In genomic region chr3:47890037-47890831, GRCh38 we compare ENCODE assay signal across 14 cellular contexts.
A peak's percentile ranks its signal among the peaks of the same experiment; 100 is the strongest.
DNase-seq lines count a peak whose midpoint lies in the region; ATAC-seq and TF ChIP-seq lines count a peak whose summit lies in the region.
"Had no signal": no experiment of that assay in that cellular context is flagged by ENCODE, and none has a peak within 500 bp of the region (broad histone marks: within the 10 kb centered on the region; RNA-seq: fewer than 3 reads in every experiment).

No MANE protein-coding gene starts in this region.

- H3K4me3 Mint-ChIP-seq in brain = peak overlapping the region; percentile 79 to 95 (median 89)
- H3K4me3 Mint-ChIP-seq in Caco-2 (ENCODE audit: unreplicated experiment) = no peak overlapping the region
- H3K4me3 Mint-ChIP-seq: activated naive CD8-positive, alpha-beta T cell treated with anti-CD3 and anti-CD28 coated beads for 36 hours; stimulated activated naive CD8-positive, alpha-beta T cell treated with anti-CD3 and anti-CD28 coated beads, Interleukin-15, amount 100 ng/mL, for 72 hours; T-helper 1 cell treated with Interleukin-12 subunit alpha and Interleukin-12 subunit beta and Interleukin-4 antibody, amounts not matched to agents 30 μg/mL and 1 μg/mL, for 36 hours had no signal

- peaks cover 47% of the 10 kb centered on the region for H3K36me3 Mint-ChIP-seq in brain
- H3K36me3 Mint-ChIP-seq in Caco-2 (ENCODE audit: insufficient read depth, unreplicated experiment) = peaks cover 87% of the 10 kb centered on the region

- H3K27ac ChIP-seq in BLaER1 (no peak overlapping the region), rectal smooth muscle tissue (ENCODE audit: low read depth, low read length) (peak overlapping the region; percentile 34)
- H3K27ac ChIP-seq: neutrophil had no signal

- TF ChIP-seq CTCF in brain (conservative IDR thresholded peaks at IDR 0.05) = no peak
- no peak for TF ChIP-seq CTCF in Caco-2 (IDR thresholded peaks at IDR 0.05; ENCODE audit: insufficient read depth in 1 of 2, low read depth in 1 of 2, low read length in 1 of 2, severe bottlenecking in 1 of 2, unreplicated experiment in 1 of 2)

- intact Hi-C loops in Caco-2 (cut with micrococcal nuclease; ENCODE audit: unreplicated experiment) = no loop called here

- POLR2A ChIA-PET in Caco-2 (lab: Charles Lee) = no interaction called here

- no peak for DNase-seq in Caco-2
- no peak for DNase-seq in activated CD4-positive, alpha-beta T cell treated with anti-CD3 and anti-CD28 coated beads, Interleukin-2, amount 50 U/mL, for 4 hours
- DNase-seq: activated naive CD8-positive, alpha-beta T cell treated with anti-CD3 and anti-CD28 coated beads for 36 hours; DMS79; NCI-H2171; stimulated activated naive CD8-positive, alpha-beta T cell treated with anti-CD3 and anti-CD28 coated beads, Interleukin-15, amount 100 ng/mL, for 72 hours had no signal

- H3K4me1 ChIP-seq in BLaER1 = peaks cover 32% of the 10 kb centered on the region
- peaks cover 39% of the 10 kb centered on the region for H3K4me1 ChIP-seq in iPS-15b (ENCODE audit: control insufficient read depth, insufficient read depth, low read length)
- H3K4me1 ChIP-seq in rectal smooth muscle tissue (ENCODE audit: control insufficient read depth, insufficient read depth, low read length) = peaks cover 14% of the 10 kb centered on the region
- H3K4me1 ChIP-seq in Caco-2 = no peaks in the 10 kb centered on the region

- H3K27me3 Mint-ChIP-seq in brain (no peaks in the 10 kb centered on the region), Caco-2 (ENCODE audit: insufficient read depth, unreplicated experiment) (no peaks in the 10 kb centered on the region)
- H3K27me3 Mint-ChIP-seq: activated naive CD8-positive, alpha-beta T cell treated with anti-CD3 and anti-CD28 coated beads for 36 hours; stimulated activated naive CD8-positive, alpha-beta T cell treated with anti-CD3 and anti-CD28 coated beads, Interleukin-15, amount 100 ng/mL, for 72 hours had no signal

- no peaks in the 10 kb centered on the region for H4K20me1 ChIP-seq in BLaER1

- H3K36me3 ChIP-seq in BLaER1 (peaks cover 71% of the 10 kb centered on the region), iPS-15b (ENCODE audit: control insufficient read depth, insufficient read depth, low read length) (no peaks in the 10 kb centered on the region), rectal smooth muscle tissue (ENCODE audit: control insufficient read depth, insufficient read depth, low read length) (no peaks in the 10 kb centered on the region), Caco-2 (ENCODE audit: control insufficient read depth, insufficient read depth, low read length) (no peaks in the 10 kb centered on the region; the same call in 1 of the 2 replicates)

- CTCF ChIA-PET in Caco-2 (lab: Charles Lee) = interaction anchor here (0.6 kb wide), 1 partner anchor 16 kb away, joined by 4 read pairs; no protein-coding TSS in a partner anchor

- H3K9ac ChIP-seq in BLaER1 (no peak overlapping the region), iPS-15b (ENCODE audit: low read depth, low read length) (peak overlapping the region; percentile 56), rectal smooth muscle tissue (ENCODE audit: low read length) (no peak overlapping the region)

- ATAC-seq in activated CD4-positive, CD25-positive, alpha-beta regulatory T cell treated with anti-CD3 and anti-CD28 coated beads, Interleukin-2, amount 50 U/mL, for 24 hours = no peak
- ATAC-seq in HG02798 (IDR thresholded peaks at IDR 0.05; ENCODE audit: poor library complexity, unreplicated experiment) = no peak
- ATAC-seq: stimulated activated naive CD8-positive, alpha-beta T cell treated with anti-CD3 and anti-CD28 coated beads, Interleukin-15, amount 100 ng/mL, for 72 hours had no signal

- H3K4me2 ChIP-seq in BLaER1 = peak overlapping the region; percentile 45

- H3K27ac Mint-ChIP-seq in brain = peak overlapping the region; percentile 92 to 100 (median 96)
- no peak overlapping the region for H3K27ac Mint-ChIP-seq in Caco-2 (ENCODE audit: unreplicated experiment)
- H3K27ac Mint-ChIP-seq: activated naive CD8-positive, alpha-beta T cell treated with anti-CD3 and anti-CD28 coated beads for 36 hours; T-helper 1 cell treated with Interleukin-12 subunit alpha and Interleukin-12 subunit beta and Interleukin-4 antibody, amounts not matched to agents 30 μg/mL and 1 μg/mL, for 36 hours had no signal

- no TSS peak for BruUV-seq in Caco-2 (replicated peaks; lab: Mats Ljungman, UMichigan)

- 0 out of 2 replicates have a peak, but pooled peaks cover 4% of the 10 kb centered on the region for H3K9me3 ChIP-seq in BLaER1
- H3K9me3 ChIP-seq in iPS-15b (ENCODE audit: control insufficient read depth, insufficient read depth, low read length) = no peaks in the 10 kb centered on the region
- no peaks in the 10 kb centered on the region for H3K9me3 ChIP-seq in Caco-2
- H3K9me3 ChIP-seq: neutrophil had no signal

- no peaks in the 10 kb centered on the region for H3K27me3 ChIP-seq in BLaER1
- H3K27me3 ChIP-seq in iPS-15b (ENCODE audit: control insufficient read depth, insufficient read depth, low read length) = no peaks in the 10 kb centered on the region
- no peaks in the 10 kb centered on the region for H3K27me3 ChIP-seq in rectal smooth muscle tissue (ENCODE audit: control insufficient read depth, insufficient read depth, low read length)
- H3K27me3 ChIP-seq in Caco-2 (replicated peaks; ENCODE audit: control insufficient read depth, insufficient read depth, low read length) = no peaks in the 10 kb centered on the region
- H3K27me3 ChIP-seq: neutrophil had no signal

- H3K9me3 Mint-ChIP-seq in brain (peaks cover 0 to 10% (median 7%) of the 10 kb centered on the region in 5 experiments), Caco-2 (ENCODE audit: unreplicated experiment) (no peaks in the 10 kb centered on the region)
- H3K9me3 Mint-ChIP-seq: activated naive CD8-positive, alpha-beta T cell treated with anti-CD3 and anti-CD28 coated beads for 36 hours; stimulated activated naive CD8-positive, alpha-beta T cell treated with anti-CD3 and anti-CD28 coated beads, Interleukin-15, amount 100 ng/mL, for 72 hours; T-helper 1 cell treated with Interleukin-12 subunit alpha and Interleukin-12 subunit beta and Interleukin-4 antibody, amounts not matched to agents 30 μg/mL and 1 μg/mL, for 36 hours had no signal

- peaks cover 89% of the 10 kb centered on the region for H3K4me1 Mint-ChIP-seq in brain
- peaks cover 6% of the 10 kb centered on the region for H3K4me1 Mint-ChIP-seq in Caco-2 (ENCODE audit: low read depth, unreplicated experiment)

- no peak overlapping the region for H3K4me3 ChIP-seq in BLaER1
- H3K4me3 ChIP-seq in iPS-15b (ENCODE audit: low read depth, low read length) = no peak overlapping the region
- no peak overlapping the region for H3K4me3 ChIP-seq in rectal smooth muscle tissue (ENCODE audit: low read length)
- no peak overlapping the region for H3K4me3 ChIP-seq in Caco-2 (ENCODE audit: low read depth, low read length)
